13 cellular contexts compared by ENCODE assay signal in the genomic region with DNA sequence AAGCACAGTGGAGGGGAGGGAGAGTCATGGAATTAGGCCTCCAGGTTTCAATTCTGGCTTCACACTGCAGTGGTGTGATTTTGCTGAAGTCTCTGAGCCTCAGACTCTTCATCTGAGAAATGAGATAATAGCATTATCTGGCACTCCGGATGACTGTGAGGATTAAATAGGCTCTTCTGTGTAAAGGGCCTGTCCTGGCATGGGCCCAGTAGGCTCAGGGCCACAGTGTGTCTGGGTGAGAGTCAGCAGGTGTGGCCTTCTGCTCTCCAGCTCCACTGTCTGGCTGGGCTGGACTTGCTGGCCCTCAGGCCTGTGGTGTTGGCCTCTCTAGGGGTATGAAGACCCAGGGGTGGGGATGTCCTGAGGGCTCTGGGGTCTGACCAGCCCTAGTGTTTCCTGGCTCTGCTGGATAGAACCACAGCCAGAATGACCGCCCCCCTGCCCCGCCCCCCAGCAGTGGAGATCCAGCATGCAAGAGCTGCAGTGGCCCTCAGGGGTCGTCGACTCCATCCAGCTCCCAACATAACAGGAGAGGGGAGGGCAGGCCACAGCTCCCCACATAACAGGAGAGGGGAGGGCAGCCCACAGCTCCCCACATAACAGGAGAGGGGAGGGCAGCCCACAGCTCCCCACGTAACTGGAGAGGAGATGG.
DNase-seq lines count a peak whose midpoint lies in the region; ATAC-seq and TF ChIP-seq lines count a peak whose summit lies in the region.
"Had no signal": no experiment of that assay in that cellular context is flagged by ENCODE, and none has a peak within 500 bp of the region (broad histone marks: within the 10 kb centered on the region; RNA-seq: fewer than 3 reads in every experiment).

No MANE protein-coding gene starts in this region.

- peaks cover 21 to 44% (median 25%) of the 10 kb centered on the region in 9 donors for H3K4me1 ChIP-seq in heart right ventricle
- peaks cover 10 to 21% of the 10 kb centered on the region in 2 donors for H3K4me1 ChIP-seq in uterus

- H3K27ac ChIP-seq in heart right ventricle = peak overlapping the region in 4 of 10 donors; percentile 1 to 56 (median 12)
- H3K27ac ChIP-seq in uterus = peak overlapping the region; percentile 10 to 87
- H3K27ac ChIP-seq: SJSA1 had no signal

- H3K4me3 ChIP-seq in heart right ventricle = no peak overlapping the region
- H3K4me3 ChIP-seq in uterus = no peak overlapping the region
- H3K4me3 ChIP-seq: SJSA1 had no signal

- TF ChIP-seq CTCF in heart right ventricle (IDR thresholded peaks at IDR 0.05) = no peak
- TF ChIP-seq CTCF in uterus (IDR thresholded peaks at IDR 0.05) = no peak

- no peaks in the 10 kb centered on the region for H3K36me3 ChIP-seq in heart right ventricle
- H3K36me3 ChIP-seq in uterus = no peaks in the 10 kb centered on the region
- H3K36me3 ChIP-seq: SJSA1 had no signal

- TF ChIP-seq POLR2A in uterus (IDR thresholded peaks at IDR 0.05) = no peak

- DNase-seq in SHP77 (lab: John Stamatoyannopoulos, UW) = peak; percentile 14 to 42
- DNase-seq in SHP77 treated with DMSO at 0.1 percent for 48 hours (lab: John Stamatoyannopoulos, UW) = no peak
- DNase-seq in RPMI7951 (ENCODE audit: low read depth) = peak; percentile 60
- DNase-seq in heart right ventricle = peak; percentile 30 to 58
- DNase-seq in uterus = peak; percentile 58 to 60
- DNase-seq in NCI-H187 (lab: John Stamatoyannopoulos, UW) = no peak
- no peak for DNase-seq in NCI-H1105 treated with DMSO at 0.1 percent for 48 hours (lab: John Stamatoyannopoulos, UW)
- DNase-seq: effector memory CD4-positive, alpha-beta T cell; NCI-H2081 treated with DMSO at 0.1 percent for 48 hours; stimulated activated CD4-positive, alpha-beta T cell treated with anti-CD3 and anti-CD28 coated beads, Interleukin-4, amount 100 ng/mL, for 1 hour had no signal

- H3K9me3 ChIP-seq in heart right ventricle (no peaks in the 10 kb centered on the region), uterus (no peaks in the 10 kb centered on the region)
- H3K9me3 ChIP-seq: SJSA1 had no signal

- 53 to 70% methylated on average over 6 of the region's 6 CpGs for WGBS in heart right ventricle, 2 donors

- intact Hi-C loops in heart right ventricle (cut with DNase I) (loop anchor here (5.0 to 10.0 kb wide), 7 partner anchors 443 to 993 kb away; a partner anchor contains a TSS), uterus (cut with DNase I; ENCODE audit: low total_unique reads) (no loop called here)

- ATAC-seq in heart right ventricle (peak in 7 of 8 donors; percentile 21 to 69 (median 53)), GM21526 (IDR thresholded peaks at IDR 0.05; ENCODE audit: low FRiP score, unreplicated experiment) (no peak)
- ATAC-seq: naive thymus-derived CD4-positive, alpha-beta T cell had no signal

- H3K27me3 ChIP-seq in heart right ventricle = no peaks in the 10 kb centered on the region
- H3K27me3 ChIP-seq in uterus = no peaks in the 10 kb centered on the region
- H3K27me3 ChIP-seq: SJSA1 had no signal

Comparison
In these comparisons a context has a peak if more than half of its experiments do, and no peak if none do; other contexts are left out.
1. DNase-seq: peak in SHP77 (2 of 2), RPMI7951 (single experiment), heart right ventricle (2 of 2) and uterus (2 of 2); none in SHP77 treated with DMSO at 0.1 percent for 48 hours (single experiment), NCI-H187 (0 of 2) and NCI-H1105 treated with DMSO at 0.1 percent for 48 hours (single experiment).